Comparison of ENCODE assay signal across 13 cellular contexts in the genomic region with DNA sequence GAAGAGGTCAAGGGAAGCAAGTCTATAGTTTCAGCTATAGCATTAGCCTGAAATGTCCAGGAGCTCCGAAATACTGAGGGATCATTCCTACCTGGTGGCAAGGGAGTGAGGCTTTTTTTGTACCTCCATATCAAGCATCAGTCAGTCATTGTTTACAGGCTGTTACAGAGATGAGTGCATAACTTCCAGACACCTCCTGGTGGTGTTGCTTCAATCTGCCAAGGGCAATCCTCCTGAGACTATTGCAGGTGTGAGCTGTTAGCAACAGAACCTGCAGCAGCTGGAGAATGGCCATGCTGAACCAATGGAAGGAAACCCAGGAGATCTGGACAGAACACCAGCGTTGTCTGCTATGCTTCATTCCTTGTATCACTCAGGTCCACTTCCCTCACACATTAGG.
"Had no signal": no experiment of that assay in that cellular context is flagged by ENCODE, and none has a peak within 500 bp of the region (broad histone marks: within the 10 kb centered on the region; RNA-seq: fewer than 3 reads in every experiment).

No MANE protein-coding gene starts in this region.

- H3K27ac Mint-ChIP-seq: activated naive CD4-positive, alpha-beta T cell treated with anti-CD3 and anti-CD28 coated beads, Interleukin-2, amount 50 U/mL, for 24 hours; neural progenitor cell had no signal

- H3K4me2 ChIP-seq: neural progenitor cell had no signal

- H3K27ac ChIP-seq: epithelial cell of prostate, neural progenitor cell, parathyroid adenoma, stomach, thoracic aorta had no signal

- H3K4me3 Mint-ChIP-seq: activated naive CD4-positive, alpha-beta T cell treated with anti-CD3 and anti-CD28 coated beads, Interleukin-2, amount 50 U/mL, for 24 hours; central memory CD8-positive, alpha-beta T cell had no signal

- H3K4me3 ChIP-seq: neural progenitor cell, stomach, thoracic aorta had no signal

- DNase-seq: activated effector memory CD4-positive, alpha-beta T cell treated with Interleukin-2 at 50 U/mL for 16 hours; cortex of kidney; effector CD8-positive, alpha-beta T cell; kidney glomerular epithelial cell; stimulated activated CD4-positive, alpha-beta T cell treated with anti-CD3 and anti-CD28 coated beads, Interleukin-4, amount 100 ng/mL, for 4 hours; stomach had no signal

- H3K9ac ChIP-seq: neural progenitor cell, parathyroid adenoma had no signal

- H2AFZ ChIP-seq: neural progenitor cell, parathyroid adenoma had no signal

- H3K9me3 ChIP-seq: stomach, thoracic aorta had no signal

- H3K4me1 Mint-ChIP-seq: activated naive CD4-positive, alpha-beta T cell treated with anti-CD3 and anti-CD28 coated beads, Interleukin-2, amount 50 U/mL, for 24 hours; central memory CD8-positive, alpha-beta T cell; neural progenitor cell had no signal

- H3K79me2 ChIP-seq: parathyroid adenoma had no signal

- ATAC-seq: activated CD4-positive, CD25-positive, alpha-beta regulatory T cell treated with anti-CD3 and anti-CD28 coated beads, Interleukin-2, amount 50 U/mL, for 24 hours had no signal

- H3K4me1 ChIP-seq: neural progenitor cell, parathyroid adenoma had no signal

- H3K27me3 ChIP-seq: neural progenitor cell had no signal

- H3K36me3 Mint-ChIP-seq: activated naive CD4-positive, alpha-beta T cell treated with anti-CD3 and anti-CD28 coated beads, Interleukin-2, amount 50 U/mL, for 24 hours; neural progenitor cell had no signal

- H3K9me3 Mint-ChIP-seq: activated naive CD4-positive, alpha-beta T cell treated with anti-CD3 and anti-CD28 coated beads, Interleukin-2, amount 50 U/mL, for 24 hours; central memory CD8-positive, alpha-beta T cell; neural progenitor cell had no signal

- H3K36me3 ChIP-seq: neural progenitor cell, stomach, thoracic aorta had no signal
